ENCODE assay signal across 8 cellular contexts in the genomic region with DNA sequence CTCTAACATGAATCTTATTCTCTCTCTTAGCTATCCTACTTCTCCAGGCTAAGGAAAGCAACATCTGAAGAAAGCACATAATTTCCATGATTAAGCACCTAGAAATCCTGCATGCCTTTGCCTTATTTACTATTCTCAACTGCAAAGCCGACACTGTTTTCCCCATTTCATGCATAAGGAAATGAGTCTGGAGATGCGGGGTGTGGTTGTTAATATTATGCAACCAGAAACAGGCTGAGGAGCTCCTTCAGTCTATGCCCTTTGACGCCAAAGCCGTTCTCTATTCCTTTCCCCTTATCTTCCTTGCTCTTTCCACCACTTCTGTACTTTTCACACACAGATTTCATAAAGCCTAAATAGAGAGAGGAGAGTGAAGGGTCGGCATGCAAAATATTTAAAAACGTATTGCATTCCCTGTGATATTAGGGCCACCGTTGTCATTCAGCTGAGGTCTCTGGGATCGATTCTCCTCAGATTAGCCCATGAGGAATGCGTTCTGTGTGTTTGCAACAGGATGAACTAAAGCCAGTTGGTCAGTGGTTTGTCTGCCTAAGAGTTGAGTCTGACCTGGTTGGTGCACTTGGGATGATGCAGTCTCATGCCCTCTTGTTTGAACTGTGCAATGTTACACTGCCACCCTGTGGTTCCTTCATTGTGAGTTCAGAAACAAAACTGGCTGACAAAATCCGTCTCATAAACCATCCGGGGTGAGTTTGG. TPM values are rescaled to one million over a fixed set of nuclear protein-coding genes. Genes with fewer than 3 reads are reported as not detected.
DNase-seq lines count a peak whose midpoint lies in the region; ATAC-seq, FAIRE-seq and TF ChIP-seq lines count a peak whose summit lies in the region.

No MANE protein-coding gene starts in this region.

- H3K36me3 ChIP-seq in WERI-Rb-1 (no peaks in the 10 kb centered on the region), kidney (ENCODE audit: control insufficient read depth in 1 of 2, insufficient read depth in 2 of 2, low read length in 2 of 2) (no peaks in the 10 kb centered on the region)

- TF ChIP-seq CTCF in WERI-Rb-1 (IDR thresholded peaks at IDR 0.05; ENCODE audit: low read depth, low read length): peak; percentile 81
- TF ChIP-seq CTCF in cardiac fibroblast (IDR thresholded peaks at IDR 0.05; ENCODE audit: low read depth, low read length): peak; percentile 77
- TF ChIP-seq CTCF in kidney (IDR thresholded peaks at IDR 0.05; ENCODE audit: borderline replicate concordance, extremely low read depth, insufficient read depth): peak; percentile 73

- intact Hi-C loops in kidney (cut with DNase I): no loop called here

- no peaks in the 10 kb centered on the region for H3K27me3 ChIP-seq in WERI-Rb-1 (ENCODE audit: insufficient read depth, low read depth, severe bottlenecking)

- H3K4me1 ChIP-seq in kidney (ENCODE audit: control insufficient read depth in 1 of 2, insufficient read depth in 1 of 2, low read depth in 1 of 2, low read length in 2 of 2): no peaks in the 10 kb centered on the region

- H3K9ac ChIP-seq in kidney (ENCODE audit: low read length in 2 of 2): no peak overlapping the region

- no peak overlapping the region for H3K27ac ChIP-seq in WERI-Rb-1
- H3K27ac ChIP-seq in kidney (ENCODE audit: low read depth in 2 of 2, low read length in 2 of 2): no peak overlapping the region

- ATAC-seq in GM18505 (IDR thresholded peaks at IDR 0.05; ENCODE audit: unreplicated experiment) (peak; percentile 88), HG03066 (IDR thresholded peaks at IDR 0.05; ENCODE audit: low read depth, unreplicated experiment) (peak; percentile 92)

- DNase-seq in 8988T (peak; percentile 29), NCI-H2171 treated with DMSO at 0.1 percent for 48 hours (lab: John Stamatoyannopoulos, UW) (peak; percentile 63), WERI-Rb-1 (peak; percentile 70), cardiac fibroblast (ENCODE audit: low read depth in 2 of 2) (peak; percentile 89 to 95), kidney (no peak)
- peak; percentile 58 for DNase-seq in stimulated activated CD4-positive, alpha-beta T cell treated with anti-CD3 and anti-CD28 coated beads, Interleukin-2, amount 100 ng/mL, for 4 hours (ENCODE audit: low read depth)

- peak; percentile 83 for FAIRE-seq in kidney (lab: Jason Lieb, UNC)

- H3K9me3 ChIP-seq in WERI-Rb-1 (ENCODE audit: severe bottlenecking) (no peaks in the 10 kb centered on the region), kidney (ENCODE audit: control insufficient read depth in 1 of 2, low read length in 2 of 2) (no peaks in the 10 kb centered on the region)

- no peak for TF ChIP-seq POLR2A in GM18505 (IDR thresholded peaks at IDR 0.05; ENCODE audit: borderline replicate concordance, extremely low read depth, insufficient read depth, insufficient read length)

- H3K4me3 ChIP-seq in WERI-Rb-1 (ENCODE audit: low read depth, low read length): no peak overlapping the region
- no peak overlapping the region for H3K4me3 ChIP-seq in cardiac fibroblast (replicated peaks in 1 of 2; ENCODE audit: low read depth in 2 of 2, low read length in 2 of 2)
- no peak overlapping the region for H3K4me3 ChIP-seq in kidney (ENCODE audit: low read length in 2 of 2)

RNA-seq across cellular contexts. Expression of gene PLEKHG7, which starts 53.1 kb away (rescaled TPM):
- 1.5 TPM for total RNA-seq in kidney
- polyA plus RNA-seq in kidney (ENCODE audit: insufficient read depth, low read depth, low replicate concordance): 0.45 TPM
